ENCODE assay signal across 22 cellular contexts in the genomic region with DNA sequence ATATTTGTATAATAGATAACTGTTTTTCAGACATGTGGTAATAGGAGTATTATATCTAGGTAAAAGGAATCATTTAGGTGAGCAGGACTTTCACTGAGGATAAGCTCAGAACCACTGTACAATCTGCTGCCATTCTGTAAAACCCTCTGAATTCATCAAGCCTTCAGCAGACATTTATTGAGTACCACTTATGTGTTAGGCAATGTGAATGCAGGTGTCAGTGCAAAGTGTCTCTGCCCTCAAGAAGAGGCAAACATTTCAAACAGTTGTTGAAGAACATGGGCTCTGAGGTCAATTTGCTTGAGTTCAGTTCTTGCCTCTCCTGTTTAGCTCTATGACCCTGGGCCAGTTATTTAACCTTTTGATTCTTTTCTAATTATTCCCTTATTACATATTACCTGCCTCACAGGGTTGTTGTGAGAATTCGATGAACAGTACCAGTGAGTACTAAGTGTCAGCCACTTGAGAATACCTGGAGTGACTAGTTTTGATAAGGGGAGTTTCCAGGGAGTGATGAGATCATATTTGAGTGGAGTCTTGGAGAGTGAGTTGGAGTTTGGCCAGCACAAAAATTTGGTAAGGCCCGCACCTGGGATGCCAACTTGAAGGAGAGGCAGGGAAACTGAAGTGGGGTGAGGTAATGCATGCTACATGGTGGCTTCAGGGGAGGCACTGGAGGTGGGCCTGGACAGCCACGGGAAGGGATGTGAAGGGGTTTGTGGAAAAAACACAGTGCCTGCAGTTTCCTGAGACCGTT. TPM values are rescaled to one million over a fixed set of nuclear protein-coding genes. Genes with fewer than 3 reads are reported as not detected.
A peak's percentile ranks its signal among the peaks of the same experiment; 100 is the strongest.
DNase-seq lines count a peak whose midpoint lies in the region; ATAC-seq and TF ChIP-seq lines count a peak whose summit lies in the region.
"Had no signal": no experiment of that assay in that cellular context is flagged by ENCODE, and none has a peak within 500 bp of the region (broad histone marks: within the 10 kb centered on the region; RNA-seq: fewer than 3 reads in every experiment).

No MANE protein-coding gene starts in this region.

- H3K36me3 Mint-ChIP-seq in activated CD4-positive, alpha-beta memory T cell treated with anti-CD3 and anti-CD28 coated beads, Interleukin-2, amount 10 ng/mL, durations not matched to agents 7 days and 5 days (ENCODE audit: low read depth) = no peaks in the 10 kb centered on the region
- H3K36me3 Mint-ChIP-seq: brain, CD14-positive monocyte had no signal

- TF ChIP-seq CTCF in ascending aorta (IDR thresholded peaks at IDR 0.05) = no peak
- no peak for TF ChIP-seq CTCF in left lung (IDR thresholded peaks at IDR 0.05)
- no peak for TF ChIP-seq CTCF in upper lobe of left lung (IDR thresholded peaks at IDR 0.05)

- no peaks in the 10 kb centered on the region for H3K9me3 Mint-ChIP-seq in activated CD4-positive, alpha-beta memory T cell treated with anti-CD3 and anti-CD28 coated beads, Interleukin-2, amount 10 ng/mL, durations not matched to agents 7 days and 5 days
- H3K9me3 Mint-ChIP-seq: brain; dendritic cell treated with granulocyte-macrophage colony-stimulating factor and Interleukin-4, amounts not matched to agents 40 ng/mL and 50 ng/mL, for 4 days had no signal

- intact Hi-C loops in ascending aorta (cut with DNase I) = no loop called here
- intact Hi-C loops in left lung (cut with DNase I) = no loop called here

- H3K27me3 ChIP-seq in ascending aorta = no peaks in the 10 kb centered on the region
- no peaks in the 10 kb centered on the region for H3K27me3 ChIP-seq in left lung
- H3K27me3 ChIP-seq in upper lobe of left lung = no peaks in the 10 kb centered on the region
- H3K27me3 ChIP-seq: transverse colon had no signal

- no peak overlapping the region for H3K27ac Mint-ChIP-seq in activated CD4-positive, alpha-beta memory T cell treated with anti-CD3 and anti-CD28 coated beads, Interleukin-2, amount 10 ng/mL, durations not matched to agents 7 days and 5 days
- H3K27ac Mint-ChIP-seq: activated CD4-positive, alpha-beta T cell treated with anti-CD3 and anti-CD28 coated beads for 36 hours; CD14-positive monocyte; dendritic cell treated with granulocyte-macrophage colony-stimulating factor and Interleukin-4, amounts not matched to agents 40 ng/mL and 50 ng/mL, for 4 days had no signal

- TF ChIP-seq POLR2A in upper lobe of left lung (IDR thresholded peaks at IDR 0.05) = no peak

- ATAC-seq in left lung = peak; percentile 91
- ATAC-seq in upper lobe of left lung (ENCODE audit: low FRiP score in 2 of 2) = peak; percentile 70 to 90
- ATAC-seq: activated CD4-positive, alpha-beta T cell treated with anti-CD3 and anti-CD28 coated beads for 36 hours had no signal

- no peaks in the 10 kb centered on the region for H3K36me3 ChIP-seq in ascending aorta
- no peaks in the 10 kb centered on the region for H3K36me3 ChIP-seq in left lung
- H3K36me3 ChIP-seq in upper lobe of left lung = no peaks in the 10 kb centered on the region
- H3K36me3 ChIP-seq: transverse colon had no signal

- no peaks in the 10 kb centered on the region for H3K4me1 Mint-ChIP-seq in activated CD4-positive, alpha-beta memory T cell treated with anti-CD3 and anti-CD28 coated beads, Interleukin-2, amount 10 ng/mL, durations not matched to agents 7 days and 5 days
- H3K4me1 Mint-ChIP-seq: activated CD4-positive, alpha-beta T cell treated with anti-CD3 and anti-CD28 coated beads for 36 hours; CD14-positive monocyte had no signal

- CTCF ChIA-PET in activated CD4-positive, alpha-beta memory T cell treated with anti-CD3 and anti-CD28 coated beads, Interleukin-2, amount 10 ng/mL, durations not matched to agents 7 days and 5 days (lab: Charles Lee) = no interaction called here

- H3K4me3 Mint-ChIP-seq in activated CD4-positive, alpha-beta memory T cell treated with anti-CD3 and anti-CD28 coated beads, Interleukin-2, amount 10 ng/mL, durations not matched to agents 7 days and 5 days = no peak overlapping the region
- H3K4me3 Mint-ChIP-seq: activated CD4-positive, alpha-beta T cell treated with anti-CD3 and anti-CD28 coated beads for 36 hours; brain; CD14-positive monocyte; dendritic cell treated with granulocyte-macrophage colony-stimulating factor and Interleukin-4, amounts not matched to agents 40 ng/mL and 50 ng/mL, for 4 days had no signal

- POLR2A ChIA-PET in activated CD4-positive, alpha-beta memory T cell treated with anti-CD3 and anti-CD28 coated beads, Interleukin-2, amount 10 ng/mL, durations not matched to agents 7 days and 5 days (lab: Charles Lee) = no interaction called here

- H3K4me1 ChIP-seq in ascending aorta (peaks cover 6 to 34% of the 10 kb centered on the region in 2 donors), left lung (peaks cover 0 to 10% of the 10 kb centered on the region in 2 donors), upper lobe of left lung (peaks cover 9 to 39% (median 21%) of the 10 kb centered on the region in 4 donors)

- peak overlapping the region; percentile 74 to 81 for H3K27ac ChIP-seq in ascending aorta
- H3K27ac ChIP-seq in left lung = peak overlapping the region; percentile 46 to 53
- peak overlapping the region; percentile 28 to 58 (median 51) for H3K27ac ChIP-seq in upper lobe of left lung
- H3K27ac ChIP-seq: transverse colon had no signal

- WGBS in upper lobe of left lung, 2 donors = 40 to 60% methylated on average over 4 of the region's 4 CpGs

- H3K27me3 Mint-ChIP-seq in activated CD4-positive, alpha-beta memory T cell treated with anti-CD3 and anti-CD28 coated beads, Interleukin-2, amount 10 ng/mL, durations not matched to agents 7 days and 5 days = peaks cover 5% of the 10 kb centered on the region
- H3K27me3 Mint-ChIP-seq: activated CD4-positive, alpha-beta T cell treated with anti-CD3 and anti-CD28 coated beads for 36 hours; dendritic cell treated with granulocyte-macrophage colony-stimulating factor and Interleukin-4, amounts not matched to agents 40 ng/mL and 50 ng/mL, for 4 days had no signal

- H3K9me3 ChIP-seq in ascending aorta = no peaks in the 10 kb centered on the region
- no peaks in the 10 kb centered on the region for H3K9me3 ChIP-seq in left lung
- H3K9me3 ChIP-seq in upper lobe of left lung = no peaks in the 10 kb centered on the region
- H3K9me3 ChIP-seq: transverse colon had no signal

- TF ChIP-seq EP300 in upper lobe of left lung (IDR thresholded peaks at IDR 0.05) = peak in 2 of 4 donors; percentile 51 to 73

- DNase-seq in NCI-H1105 treated with DMSO at 0.1 percent for 48 hours (lab: John Stamatoyannopoulos, UW) = peak; percentile 36
- no peak for DNase-seq in NCI-H1105 (lab: John Stamatoyannopoulos, UW)
- no peak for DNase-seq in ascending aorta (ENCODE audit: low spot score in 2 of 2)
- peak in 1 of 2 donors; percentile 66 for DNase-seq in left lung
- peak in 1 of 2 donors; percentile 80 for DNase-seq in upper lobe of left lung
- DNase-seq in activated T-cell treated with anti-CD3 and anti-CD28 coated beads, Interleukin-2, amount 50 U/mL, for 48 hours = no peak
- no peak for DNase-seq in inferior parietal cortex (ENCODE audit: extremely low spot score)
- no peak for DNase-seq in activated CD4-positive, alpha-beta memory T cell treated with anti-CD3 and anti-CD28 coated beads, Interleukin-2, amount 10 ng/mL, durations not matched to agents 7 days and 5 days
- DNase-seq: activated CD4-positive, alpha-beta T cell treated with anti-CD3 and anti-CD28 coated beads for 36 hours; activated naive CD4-positive, alpha-beta T cell treated with Interleukin-2 at 50 U/mL for 16 hours; glutamatergic neuron; NCI-H1694; NCI-H524 treated with DMSO at 0.1 percent for 48 hours; retina; stimulated activated CD4-positive, alpha-beta T cell treated with anti-CD3 and anti-CD28 coated beads, Interleukin-15, amount 100 ng/mL, for 24 hours; stimulated activated naive CD4-positive, alpha-beta T cell; T1000; transverse colon had no signal

- H3K4me3 ChIP-seq in ascending aorta (no peak overlapping the region), left lung (no peak overlapping the region), upper lobe of left lung (no peak overlapping the region)
- H3K4me3 ChIP-seq: transverse colon had no signal

RNA-seq across cellular contexts. Expression of a gene that starts 33.7 kb away (rescaled TPM):
- 92.1 TPM for total RNA-seq in ascending aorta
- 10 to 100 TPM; 39.1 to 45.3 TPM for total RNA-seq in left lung
- 10 to 100 TPM; 23.0 to 78.5 (median 60.7) TPM for total RNA-seq in upper lobe of left lung
- total RNA-seq in activated CD4-positive, alpha-beta memory T cell treated with anti-CD3 and anti-CD28 coated beads, Interleukin-2, amount 10 ng/mL, durations not matched to agents 7 days and 5 days = 1 to 10 TPM in 1 of 2 experiments, under 1 TPM in 1; 0.65 to 1.2 TPM
- total RNA-seq: OCI-LY7 had no signal

Comparison
In these comparisons a context has a peak if more than half of its experiments do, and no peak if none do; other contexts are left out.
1. RNA of a gene that starts 33.7 kb away (total RNA-seq): 92.1 TPM in ascending aorta (single experiment), 23.0 to 78.5 TPM in upper lobe of left lung and 39.1 to 45.3 TPM in left lung; 0.65 to 1.2 TPM in activated CD4-positive, alpha-beta memory T cell treated with anti-CD3 and anti-CD28 coated beads, Interleukin-2, amount 10 ng/mL, durations not matched to agents 7 days and 5 days; every median in the first group is over 10 times any median in the second.
2. Peak in every context shown above with its lines, with median percentiles within 50 percentile points of each other: H3K27ac ChIP-seq.